Comparison of ENCODE assay signal across 31 cellular contexts in genomic region chr2:21067863-21068537, GRCh38. TPM values are rescaled to one million over a fixed set of nuclear protein-coding genes. Genes with fewer than 3 reads are reported as not detected.
"Had no signal": no experiment of that assay in that cellular context is flagged by ENCODE, and none has a peak within 500 bp of the region (broad histone marks: within the 10 kb centered on the region; RNA-seq: fewer than 3 reads in every experiment).

No MANE protein-coding gene starts in this region.

- H3K27me3 Mint-ChIP-seq: stimulated activated memory B cell treated with anti-CD40 and anti-IgM and Interleukin-4, amounts not matched to agents 10 μg/mL and 1 μg/mL and 100 μg/mL, for 72 hours had no signal

- H3K27me3 ChIP-seq: adrenal gland, body of pancreas, colonic mucosa, gastroesophageal sphincter, sigmoid colon, vagina had no signal

- H2AFZ ChIP-seq: parathyroid adenoma had no signal

- H3K27ac Mint-ChIP-seq: activated CD8-positive, alpha-beta T cell treated with anti-CD3 and anti-CD28 coated beads, Interleukin-2, amount 10 ng/mL, durations not matched to agents 7 days and 5 days; activated naive CD8-positive, alpha-beta T cell treated with anti-CD3 and anti-CD28 coated beads for 36 hours; activated T-cell treated with anti-CD3 and anti-CD28 coated beads, Interleukin-2, amount 50 U/mL, for 72 hours; mesothelial cell of epicardium; naive B cell; stimulated activated memory B cell treated with anti-CD40 and anti-IgM and Interleukin-4, amounts not matched to agents 10 μg/mL and 1 μg/mL and 100 μg/mL, for 72 hours; stimulated activated naive CD8-positive, alpha-beta T cell treated with anti-CD3 and anti-CD28 coated beads, Interleukin-15, amount 100 ng/mL, for 72 hours had no signal

- H3K9me3 Mint-ChIP-seq: activated naive CD8-positive, alpha-beta T cell treated with anti-CD3 and anti-CD28 coated beads for 36 hours; activated T-cell treated with anti-CD3 and anti-CD28 coated beads, Interleukin-2, amount 50 U/mL, for 72 hours; mesothelial cell of epicardium; stimulated activated memory B cell treated with anti-CD40 and anti-IgM and Interleukin-4, amounts not matched to agents 10 μg/mL and 1 μg/mL and 100 μg/mL, for 72 hours; stimulated activated naive CD8-positive, alpha-beta T cell treated with anti-CD3 and anti-CD28 coated beads, Interleukin-15, amount 100 ng/mL, for 72 hours; type B pancreatic cell had no signal

- H3K4me1 ChIP-seq: adrenal gland, body of pancreas, colonic mucosa, gastroesophageal sphincter, parathyroid adenoma, psoas muscle, sigmoid colon, vagina had no signal

- ATAC-seq: activated CD8-positive, alpha-beta T cell treated with anti-CD3 and anti-CD28 coated beads, Interleukin-2, amount 10 ng/mL, durations not matched to agents 7 days and 5 days; activated T-cell treated with anti-CD3 and anti-CD28 coated beads, Interleukin-2, amount 50 U/mL, for 72 hours; body of pancreas; gastroesophageal sphincter; left cardiac atrium; psoas muscle; stimulated activated memory B cell treated with anti-CD40 and anti-IgM and Interleukin-4, amounts not matched to agents 10 μg/mL and 1 μg/mL and 100 μg/mL, for 72 hours; stimulated activated naive CD8-positive, alpha-beta T cell treated with anti-CD3 and anti-CD28 coated beads, Interleukin-15, amount 100 ng/mL, for 72 hours had no signal

- H3K4me3 ChIP-seq: adrenal gland, body of pancreas, colonic mucosa, dorsolateral prefrontal cortex, gastroesophageal sphincter, psoas muscle, sigmoid colon, vagina had no signal

- H3K36me3 Mint-ChIP-seq: activated naive CD8-positive, alpha-beta T cell treated with anti-CD3 and anti-CD28 coated beads for 36 hours; mesothelial cell of epicardium; naive B cell; stimulated activated memory B cell treated with anti-CD40 and anti-IgM and Interleukin-4, amounts not matched to agents 10 μg/mL and 1 μg/mL and 100 μg/mL, for 72 hours; type B pancreatic cell had no signal

- DNase-seq: activated CD4-positive, alpha-beta T cell treated with anti-CD3 and anti-CD28 coated beads for 1 hour; activated CD8-positive, alpha-beta T cell treated with anti-CD3 and anti-CD28 coated beads, Interleukin-2, amount 10 ng/mL, durations not matched to agents 7 days and 5 days; activated naive CD4-positive, alpha-beta T cell; activated naive CD8-positive, alpha-beta T cell treated with anti-CD3 and anti-CD28 coated beads for 36 hours; activated T-cell treated with anti-CD3 and anti-CD28 coated beads for 4 hours; activated T-cell treated with anti-CD3 and anti-CD28 coated beads, Interleukin-2, amount 50 U/mL, for 72 hours; adrenal gland; aorta; body of pancreas; cerebellar nuclear complex; colonic mucosa; dorsolateral prefrontal cortex; effector memory CD4-positive, alpha-beta T cell; erythroblast; hippocampal formation; left cardiac atrium; mammary epithelial cell; naive B cell; nucleus accumbens; psoas muscle; sigmoid colon; stimulated activated CD4-positive, alpha-beta T cell treated with anti-CD3 and anti-CD28 coated beads, Interleukin-4, amount 100 ng/mL, for 24 hours; stimulated activated naive CD8-positive, alpha-beta T cell treated with anti-CD3 and anti-CD28 coated beads, Interleukin-15, amount 100 ng/mL, for 72 hours; substantia nigra; T-helper 2 cell had no signal

- H3K36me3 ChIP-seq: adrenal gland, colonic mucosa, gastroesophageal sphincter, sigmoid colon, vagina had no signal

- H3K4me1 Mint-ChIP-seq: activated naive CD8-positive, alpha-beta T cell treated with anti-CD3 and anti-CD28 coated beads for 36 hours; naive B cell; stimulated activated memory B cell treated with anti-CD40 and anti-IgM and Interleukin-4, amounts not matched to agents 10 μg/mL and 1 μg/mL and 100 μg/mL, for 72 hours; stimulated activated naive CD8-positive, alpha-beta T cell treated with anti-CD3 and anti-CD28 coated beads, Interleukin-15, amount 100 ng/mL, for 72 hours had no signal

- H3K4me3 Mint-ChIP-seq: activated CD8-positive, alpha-beta T cell treated with anti-CD3 and anti-CD28 coated beads, Interleukin-2, amount 10 ng/mL, durations not matched to agents 7 days and 5 days; activated naive CD8-positive, alpha-beta T cell treated with anti-CD3 and anti-CD28 coated beads for 36 hours; activated T-cell treated with anti-CD3 and anti-CD28 coated beads, Interleukin-2, amount 50 U/mL, for 72 hours; mesothelial cell of epicardium; naive B cell; stimulated activated memory B cell treated with anti-CD40 and anti-IgM and Interleukin-4, amounts not matched to agents 10 μg/mL and 1 μg/mL and 100 μg/mL, for 72 hours; stimulated activated naive CD8-positive, alpha-beta T cell treated with anti-CD3 and anti-CD28 coated beads, Interleukin-15, amount 100 ng/mL, for 72 hours; type B pancreatic cell had no signal

- H3K79me2 ChIP-seq: parathyroid adenoma had no signal

- H3K9me3 ChIP-seq: adrenal gland, body of pancreas, colonic mucosa, gastroesophageal sphincter, psoas muscle, sigmoid colon, vagina had no signal

- H3K9ac ChIP-seq: parathyroid adenoma had no signal

- H3K27ac ChIP-seq: adrenal gland, body of pancreas, colonic mucosa, dorsolateral prefrontal cortex, gastroesophageal sphincter, parathyroid adenoma, psoas muscle, sigmoid colon, vagina had no signal

RNA-seq across cellular contexts. Expression of gene APOB, which starts 24.1 kb away (rescaled TPM):
- total RNA-seq: activated CD8-positive, alpha-beta T cell treated with anti-CD3 and anti-CD28 coated beads, Interleukin-2, amount 10 ng/mL, durations not matched to agents 7 days and 5 days; activated naive CD8-positive, alpha-beta T cell treated with anti-CD3 and anti-CD28 coated beads for 36 hours; activated T-cell treated with anti-CD3 and anti-CD28 coated beads, Interleukin-2, amount 50 U/mL, for 72 hours; mammary epithelial cell; vagina had no signal

RNA-seq across cellular contexts. Expression of gene TDRD15, which starts 55.8 kb away (rescaled TPM):
- total RNA-seq: activated CD8-positive, alpha-beta T cell treated with anti-CD3 and anti-CD28 coated beads, Interleukin-2, amount 10 ng/mL, durations not matched to agents 7 days and 5 days; activated naive CD8-positive, alpha-beta T cell treated with anti-CD3 and anti-CD28 coated beads for 36 hours; activated T-cell treated with anti-CD3 and anti-CD28 coated beads, Interleukin-2, amount 50 U/mL, for 72 hours; adrenal gland; colonic mucosa; left cardiac atrium; mammary epithelial cell; mesothelial cell of epicardium; psoas muscle; vagina had no signal
